Comparison of ENCODE assay signal across 28 cellular contexts in the genomic region with DNA sequence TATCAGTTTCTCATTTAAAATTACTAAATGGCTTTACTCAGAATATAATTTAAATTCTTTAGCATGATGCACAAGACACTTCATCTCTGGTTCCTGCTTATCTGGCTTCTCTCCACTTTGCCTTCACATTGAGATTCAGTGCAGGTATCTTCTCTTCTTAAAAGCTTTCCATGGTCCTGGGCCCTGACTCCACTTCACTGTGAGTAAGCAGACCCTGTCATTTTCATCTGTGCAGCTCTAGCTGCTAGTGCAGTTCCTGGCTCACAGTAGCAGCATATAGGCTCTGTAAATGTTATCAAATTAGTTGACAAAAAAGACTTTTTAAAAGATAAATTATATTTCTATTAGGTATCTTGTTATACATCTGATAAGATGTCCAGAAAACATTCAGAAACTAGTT. TPM values are rescaled to one million over a fixed set of nuclear protein-coding genes. Genes with fewer than 3 reads are reported as not detected.
DNase-seq lines count a peak whose midpoint lies in the region; ATAC-seq, FAIRE-seq and TF ChIP-seq lines count a peak whose summit lies in the region.
"Had no signal": no experiment of that assay in that cellular context is flagged by ENCODE, and none has a peak within 500 bp of the region (broad histone marks: within the 10 kb centered on the region; RNA-seq: fewer than 3 reads in every experiment).

No MANE protein-coding gene starts in this region.

- no peaks in the 10 kb centered on the region for H3K27me3 ChIP-seq in GM23338 (ENCODE audit: insufficient read depth)
- no peaks in the 10 kb centered on the region for H3K27me3 ChIP-seq in GM12878 (replicated peaks in 1 of 2; ENCODE audit: control insufficient read depth in 2 of 2, insufficient read depth in 2 of 2, low read length in 1 of 2)
- H3K27me3 ChIP-seq in mesendoderm (ENCODE audit: insufficient read depth, low read length, poor library complexity), result no peaks in the 10 kb centered on the region
- H3K27me3 ChIP-seq: BE2C, BLaER1 had no signal

- H2AFZ ChIP-seq in GM23338 (no peak overlapping the region), GM12878 (ENCODE audit: control insufficient read depth, low read depth, low read length) (no peak overlapping the region)

- H3K79me1 ChIP-seq in mesendoderm (ENCODE audit: low read length), result no peaks in the 10 kb centered on the region

- ATAC-seq in GM23338 (no peak), GM12878 (peak; percentile 67), HG03097 (IDR thresholded peaks at IDR 0.05; ENCODE audit: low FRiP score, unreplicated experiment) (no peak)

- H3K23ac ChIP-seq in mesendoderm (ENCODE audit: low read length), result no peak overlapping the region

- POLR2A ChIA-PET in GM12878 (lab: Charles Lee), result no interaction called here

- CTCF ChIA-PET in GM12878 (lab: Yijun Ruan, JAX), result interaction anchor here (1.0 to 2.1 kb wide), 3 partner anchors 12 to 62 kb away, joined by 3 to 6 read pairs (median 4); no protein-coding TSS in a partner anchor

- intact Hi-C loops in GM12878 (cut with micrococcal nuclease; ENCODE audit: unreplicated experiment) (no loop called here), posterior cingulate gyrus (cut with DNase I) (no loop called here)

- no peaks in the 10 kb centered on the region for H3K4me1 Mint-ChIP-seq in GM23338
- H3K4me1 Mint-ChIP-seq: CD14-positive monocyte; CD4-positive, alpha-beta memory T cell; CD4-positive, CD25-positive, alpha-beta regulatory T cell; CD8-positive, alpha-beta memory T cell had no signal

- H4K20me1 ChIP-seq in GM23338 (replicated peaks; ENCODE audit: insufficient read depth), result no peaks in the 10 kb centered on the region
- no peaks in the 10 kb centered on the region for H4K20me1 ChIP-seq in GM12878 (ENCODE audit: control insufficient read depth, insufficient read depth)
- H4K20me1 ChIP-seq: BLaER1 had no signal

- SMC1A ChIA-PET in GM12878 (lab: Charles Lee; ENCODE audit: uncharacterized antibody, unreplicated experiment), result interaction anchor here (0.5 to 2.6 kb wide), 10 partner anchors 10 to 165 kb away, joined by 3 to 14 read pairs (median 4); a partner anchor contains a TSS

- H3K4me3 ChIP-seq in GM23338 (no peak overlapping the region), GM12878 (no peak overlapping the region), mesendoderm (ENCODE audit: low read length) (no peak overlapping the region)
- H3K4me3 ChIP-seq: BLaER1 had no signal

- H3K27me3 Mint-ChIP-seq in GM23338 (ENCODE audit: insufficient read depth, low read depth, poor library complexity), result no peaks in the 10 kb centered on the region
- H3K27me3 Mint-ChIP-seq: CD4-positive, alpha-beta memory T cell; CD4-positive, CD25-positive, alpha-beta regulatory T cell; CD8-positive, alpha-beta memory T cell had no signal

- H3K4me1 ChIP-seq in GM23338 (ENCODE audit: insufficient read depth) (no peaks in the 10 kb centered on the region), GM12878 (ENCODE audit: control insufficient read depth, insufficient read depth, low read length) (no peaks in the 10 kb centered on the region), mesendoderm (ENCODE audit: control insufficient read depth, low read depth, low read length) (no peaks in the 10 kb centered on the region)
- H3K4me1 ChIP-seq: BE2C, BLaER1 had no signal

- RAD21 ChIA-PET in GM12878 (lab: Charles Lee; ENCODE audit: unreplicated experiment), result interaction anchor here (1.0 to 1.1 kb wide), 2 partner anchors 9 to 58 kb away, joined by 3 read pairs; no protein-coding TSS in a partner anchor

- H2BK5ac ChIP-seq in mesendoderm (ENCODE audit: low read length), result no peak overlapping the region

- no peaks in the 10 kb centered on the region for H3K9me3 Mint-ChIP-seq in GM23338

- H4K5ac ChIP-seq in mesendoderm (ENCODE audit: low read length), result no peak overlapping the region

- H3K4me2 ChIP-seq in GM23338 (no peak overlapping the region), GM12878 (ENCODE audit: control insufficient read depth, insufficient read depth) (no peak overlapping the region), mesendoderm (ENCODE audit: low read length) (no peak overlapping the region)
- H3K4me2 ChIP-seq: BLaER1 had no signal

- no peak for TF ChIP-seq EP300 in GM12878 (IDR thresholded peaks at IDR 0.05; ENCODE audit: borderline replicate concordance in 1 of 2, control insufficient read depth in 1 of 2, low read depth in 2 of 2, low read length in 2 of 2)

- H3K56ac ChIP-seq in mesendoderm (ENCODE audit: low read length), result no peak overlapping the region

- H3K27ac ChIP-seq in GM23338 (ENCODE audit: low read depth), result no peak overlapping the region
- no peak overlapping the region for H3K27ac ChIP-seq in GM12878 (ENCODE audit: control insufficient read depth, insufficient read depth)
- no peak overlapping the region for H3K27ac ChIP-seq in mesendoderm (ENCODE audit: low read depth, low read length)
- H3K27ac ChIP-seq: BLaER1 had no signal

- no peak for TF ChIP-seq RAD21 in GM12878 (IDR thresholded peaks at IDR 0.05; ENCODE audit: insufficient read depth, low read depth, low read length)

- no peak overlapping the region for H3K27ac Mint-ChIP-seq in GM23338
- H3K27ac Mint-ChIP-seq: CD14-positive monocyte; CD4-positive, alpha-beta memory T cell; CD4-positive, CD25-positive, alpha-beta regulatory T cell; CD8-positive, alpha-beta memory T cell had no signal

- peaks cover 3% of the 10 kb centered on the region; the same call in 1 of the 2 replicates for H3K9me2 ChIP-seq in GM23338 (ENCODE audit: insufficient read depth)

- no peak overlapping the region for H3K4ac ChIP-seq in mesendoderm (ENCODE audit: low read depth, low read length)

- H3K9me3 ChIP-seq in GM12878 (replicated peaks; ENCODE audit: control insufficient read depth, insufficient read depth, low read length), result no peaks in the 10 kb centered on the region
- H3K9me3 ChIP-seq: BE2C, BLaER1 had no signal

- in situ Hi-C loops in GM12878 (cut with MboI), result no loop called here

- DNase-seq in ELR (ENCODE audit: low read depth), result peak; percentile 27
- DNase-seq in GM23338 (ENCODE audit: low spot score), result peak; percentile 7
- no peak for DNase-seq in GM12878 (ENCODE audit: low read depth, low spot score)
- no peak for DNase-seq in mesendoderm
- DNase-seq in NCI-H2029 treated with DMSO at 0.1 percent for 48 hours (lab: John Stamatoyannopoulos, UW), result no peak
- DNase-seq in posterior cingulate gyrus, result no peak
- DNase-seq: 8988T; ACHN; BE2C; C1 segment of cervical spinal cord; CD4-positive, alpha-beta memory T cell; CD4-positive, CD25-positive, alpha-beta regulatory T cell; CD8-positive, alpha-beta memory T cell; COR-L47; DMS 273 treated with DMSO at 0.1 percent for 48 hours; DMS153; DMS53; DMS79; DND-41; EL; GF-D8 had no signal

- no peak overlapping the region for H2BK15ac ChIP-seq in mesendoderm (replicated peaks; ENCODE audit: low read depth)

- TF ChIP-seq CTCF in GM23338 (conservative IDR thresholded peaks at IDR 0.05; ENCODE audit: low read depth in 2 of 2) (no peak), GM12878 (IDR thresholded peaks at IDR 0.05 in 2 of 3, conservative IDR thresholded peaks at IDR 0.05 in 1 of 3; ENCODE audit: control insufficient read depth in 2 of 3, extremely low read depth in 1 of 3, insufficient read depth in 1 of 3, low read depth in 3 of 3, low read length in 3 of 3) (no peak)

- BruUV-seq in GM12878 (replicated peaks; lab: Mats Ljungman, UMichigan), result no TSS peak

- no peaks in the 10 kb centered on the region for H3K36me3 Mint-ChIP-seq in GM23338 (ENCODE audit: low read depth)
- H3K36me3 Mint-ChIP-seq: CD14-positive monocyte; CD4-positive, alpha-beta memory T cell; CD4-positive, CD25-positive, alpha-beta regulatory T cell; CD8-positive, alpha-beta memory T cell had no signal

- peak overlapping the region; percentile 39 for H4K8ac ChIP-seq in mesendoderm (ENCODE audit: low read depth, low read length)

- no peak overlapping the region for H2BK120ac ChIP-seq in mesendoderm (ENCODE audit: low read depth, low read length)

- no peak for FAIRE-seq in GM12878 (lab: Jason Lieb, UNC)
- FAIRE-seq: A204.1, G401.6, GM12892, GM18507 had no signal

- H2AK5ac ChIP-seq in mesendoderm (ENCODE audit: low read length), result no peak overlapping the region

- no peak overlapping the region for H3K4me3 Mint-ChIP-seq in GM23338
- H3K4me3 Mint-ChIP-seq: CD14-positive monocyte; CD4-positive, alpha-beta memory T cell; CD4-positive, CD25-positive, alpha-beta regulatory T cell; CD8-positive, alpha-beta memory T cell had no signal

- H3K79me2 ChIP-seq in GM23338 (replicated peaks; ENCODE audit: insufficient read depth) (no peaks in the 10 kb centered on the region), GM12878 (ENCODE audit: control insufficient read depth, insufficient read depth, low read length) (no peaks in the 10 kb centered on the region), mesendoderm (ENCODE audit: control insufficient read depth, insufficient read depth, low read length) (no peaks in the 10 kb centered on the region)

- H3K36me3 ChIP-seq in GM23338 (ENCODE audit: insufficient read depth) (no peaks in the 10 kb centered on the region), GM12878 (ENCODE audit: control insufficient read depth in 2 of 2, insufficient read depth in 2 of 2, low read length in 1 of 2) (no peaks in the 10 kb centered on the region), mesendoderm (ENCODE audit: control insufficient read depth, insufficient read depth, low read length) (no peaks in the 10 kb centered on the region)
- H3K36me3 ChIP-seq: BLaER1 had no signal

- H3F3A ChIP-seq in GM23338 (replicated peaks; ENCODE audit: low read depth), result no peaks in the 10 kb centered on the region

- no peak overlapping the region for H3K18ac ChIP-seq in mesendoderm (ENCODE audit: low read length)

- no peak overlapping the region for H3K9ac ChIP-seq in GM12878 (ENCODE audit: control insufficient read depth, insufficient read depth, low read length)
- H3K9ac ChIP-seq in mesendoderm (ENCODE audit: low read length), result no peak overlapping the region
- H3K9ac ChIP-seq: BLaER1 had no signal

- TF ChIP-seq POLR2A in GM12878 (IDR thresholded peaks at IDR 0.05; ENCODE audit: low read depth, low read length), result no peak

RNA-seq across cellular contexts. Expression of a gene that starts 58.8 kb away (rescaled TPM):
- total RNA-seq in GM23338 (2014; rRNA removed; shearing (Covaris generic)), result 0.58 and 0.73 TPM in 2 replicates
- polyA plus RNA-seq in GM23338 (2016; fragmentation: Nextera tagmentation; extraction: Ambion mirVana), result 0.92 and 1.1 TPM in 2 replicates
- 301 and 307 TPM in 2 replicates for total RNA-seq in GM12878 (2013; cell fraction: nucleolus; rRNA removed)
- 18.2 and 22.6 TPM in 2 replicates for total RNA-seq in GM12878 (2014; rRNA removed)
- 29.3 and 32.4 TPM in 2 replicates for total RNA-seq in GM12878 (2014; rRNA removed; fragmentation: Illumina TruSeq; extraction: Trizol)
- total RNA-seq in GM12878 (2021), result 16.3 and 16.8 TPM in 2 replicates
- 0.49 TPM for polyA plus RNA-seq in GM12878 (2011; ENCODE audit: low read depth)
- 233 and 435 TPM in 2 replicates for polyA plus RNA-seq in GM12878 (2011; rRNA removed)
- 73.1 and 90.3 TPM in 2 replicates for polyA plus RNA-seq in GM12878 (2011; cell fraction: cytosol; rRNA removed)
- 83.6 and 115 TPM in 2 replicates for polyA plus RNA-seq in GM12878 (2011; cell fraction: nucleus; rRNA removed)
- polyA plus RNA-seq in GM12878 (2012), result 0.27 and 0.36 TPM in 2 replicates
- polyA plus RNA-seq in GM12878 (2014; fragmentation: Illumina TruSeq; extraction: Trizol), result 33.1 and 43.5 TPM in 2 replicates
- polyA plus RNA-seq in GM12878 (2014; fragmentation: Nextera tagmentation; extraction: Ambion mirVana), result 10 to 100 TPM; 36.0 to 54.5 TPM
- polyA plus RNA-seq in GM12878 (2014; rRNA removed), result 12.6 and 17.3 TPM in 2 replicates
- polyA plus RNA-seq in GM12878 (2016; fragmentation: Nextera tagmentation; extraction: Ambion mirVana), result 10 to 100 TPM; 26.5 to 29.3 TPM
- 148 and 163 TPM in 2 replicates for polyA minus RNA-seq in GM12878 (2011; rRNA and poly(A)+ RNA removed)
- 35.0 and 39.0 TPM in 2 replicates for polyA minus RNA-seq in GM12878 (2011; cell fraction: cytosol; rRNA and poly(A)+ RNA removed)
- 172 and 176 TPM in 2 replicates for polyA minus RNA-seq in GM12878 (2011; cell fraction: nucleus; rRNA and poly(A)+ RNA removed)
- 0.76 TPM for polyA plus RNA-seq in mesendoderm (2013, experiment 1 of 2)
- polyA plus RNA-seq in mesendoderm (2013, experiment 2 of 2), result 0.88 TPM
- total RNA-seq: CD4-positive, alpha-beta memory T cell; CD4-positive, CD25-positive, alpha-beta regulatory T cell; CD8-positive, alpha-beta memory T cell had no signal
- polyA plus RNA-seq: CD14-positive monocyte; CD4-positive, alpha-beta memory T cell; CD4-positive, CD25-positive, alpha-beta regulatory T cell; CD8-positive, alpha-beta memory T cell had no signal

Comparison
In these comparisons a context has a peak if more than half of its experiments do, and no peak if none do; other contexts are left out.
1. DNase-seq: peak in ELR (single experiment) and GM23338 (single experiment); none in GM12878 (single experiment), mesendoderm (single experiment), NCI-H2029 treated with DMSO at 0.1 percent for 48 hours (single experiment) and posterior cingulate gyrus (0 of 10).
2. RNA of a gene that starts 58.8 kb away (total RNA-seq): 16.3 to 307 TPM in GM12878; 0.58 to 0.73 TPM in GM23338; every median in the first group is over 10 times any median in the second.